9 cellular contexts compared by ENCODE assay signal in the genomic region with DNA sequence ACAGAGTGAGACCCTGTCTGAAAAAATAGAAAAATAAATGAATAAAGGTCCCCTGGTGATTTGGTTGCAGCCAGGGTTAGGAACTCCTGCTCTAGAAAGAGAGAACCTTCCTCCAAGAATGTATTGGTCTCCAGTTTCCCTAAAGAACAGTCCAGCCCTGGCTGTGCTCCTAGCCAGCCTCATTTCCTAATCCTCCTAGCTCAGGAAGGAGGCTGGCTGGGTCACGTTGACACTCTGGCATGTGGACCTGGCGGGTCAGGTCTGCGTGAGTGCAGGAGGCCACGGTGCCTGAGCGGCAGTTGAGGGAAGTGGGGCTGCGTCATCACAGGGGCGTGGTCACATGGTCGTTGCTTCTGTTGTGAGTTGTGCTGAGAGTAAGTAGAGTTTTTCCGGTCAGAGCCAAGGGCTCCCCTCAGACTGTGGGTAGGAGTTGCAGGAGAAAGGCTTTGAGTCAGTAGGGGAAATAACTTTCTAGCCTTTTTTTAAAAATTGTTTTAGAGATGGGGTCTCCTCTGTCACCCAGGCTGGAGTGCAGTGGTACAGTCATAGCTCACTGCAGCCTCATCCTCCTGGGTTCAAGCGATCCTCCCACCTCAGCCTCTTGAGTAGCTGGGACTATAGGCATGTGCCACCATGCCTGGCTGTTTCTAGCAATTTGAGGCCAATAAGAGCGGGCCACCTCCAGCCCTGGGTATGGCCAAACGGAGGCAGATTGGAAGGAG.
DNase-seq lines count a peak whose midpoint lies in the region; ATAC-seq and TF ChIP-seq lines count a peak whose summit lies in the region.
"Had no signal": no experiment of that assay in that cellular context is flagged by ENCODE, and none has a peak within 500 bp of the region (broad histone marks: within the 10 kb centered on the region; RNA-seq: fewer than 3 reads in every experiment).

No MANE protein-coding gene starts in this region.

- no peaks in the 10 kb centered on the region for H3K79me2 ChIP-seq in mammary epithelial cell (ENCODE audit: insufficient read depth, low read length)

- peak overlapping the region; percentile 71 for H3K27ac Mint-ChIP-seq in activated B cell treated with CpG ODN at 0.5 μM for 24 hours

- CTCF ChIA-PET in activated B cell treated with CpG ODN at 0.5 μM for 24 hours (lab: Charles Lee): interaction anchor here (0.7 to 1.9 kb wide), 5 partner anchors 9 to 310 kb away, joined by 3 to 6 read pairs (median 4); no protein-coding TSS in a partner anchor
- CTCF ChIA-PET in mammary epithelial cell (lab: Charles Lee; ENCODE audit: low non-redundant PET): interaction anchor here (0.6 kb wide), 1 partner anchor 52 kb away, joined by 3 read pairs; no protein-coding TSS in a partner anchor

- ATAC-seq in activated B cell treated with CpG ODN at 0.5 μM for 24 hours (ENCODE audit: low read depth) (peak; percentile 69), left lung (peak; percentile 90)

- BruUV-seq in mammary epithelial cell (replicated peaks; lab: Mats Ljungman, UMichigan): no TSS peak

- dilution Hi-C loops in mammary epithelial cell (cut with HindIII; ENCODE audit: low sequenced_read_pairs): no loop called here

- H3K4me1 ChIP-seq in mammary epithelial cell (ENCODE audit: insufficient read depth, low read length) (peaks cover 3% of the 10 kb centered on the region), left lung (peaks cover 12 to 66% of the 10 kb centered on the region in 2 donors)

- POLR2A ChIA-PET in activated B cell treated with CpG ODN at 0.5 μM for 24 hours (lab: Charles Lee): interaction anchor here (0.6 to 4.3 kb wide), 4 partner anchors 113 to 450 kb away, joined by 3 to 17 read pairs (median 8); no protein-coding TSS in a partner anchor

- intact Hi-C loops in activated B cell treated with CpG ODN at 0.5 μM for 24 hours (cut with micrococcal nuclease) (loop anchor here (1.0 to 5.0 kb wide), 2 partner anchors 304 to 451 kb away; no protein-coding TSS in a partner anchor), mammary epithelial cell (cut with micrococcal nuclease) (no loop called here), left lung (cut with DNase I) (no loop called here)

- DNase-seq in A172 (ENCODE audit: low spot score) (peak; percentile 76), GM19238 (ENCODE audit: insufficient read length, low spot score) (peak; percentile 67), HT1080 (ENCODE audit: low read depth) (peak; percentile 82), activated B cell treated with CpG ODN at 0.5 μM for 24 hours (peak; percentile 72), mammary epithelial cell (peak; percentile 61), left lung (peak; percentile 94 to 95), NCI-H187 treated with DMSO at 0.1 percent for 48 hours (lab: John Stamatoyannopoulos, UW) (no peak)
- peak; percentile 57 for DNase-seq in stimulated activated CD8-positive, alpha-beta memory T cell treated with anti-CD3 and anti-CD28 coated beads, Interleukin-15, amount 100 ng/mL, for 1 hour (ENCODE audit: low read depth)

- no peak overlapping the region for H2AFZ ChIP-seq in mammary epithelial cell (ENCODE audit: low read depth, low read length)

- H3K9ac ChIP-seq in mammary epithelial cell (ENCODE audit: insufficient read depth, low read length): no peak overlapping the region

- H3K27ac ChIP-seq in mammary epithelial cell (ENCODE audit: insufficient read depth, low read depth, low read length) (no peak overlapping the region), left lung (peak overlapping the region; percentile 53 to 55)

- H3K4me2 ChIP-seq in mammary epithelial cell (ENCODE audit: insufficient read depth, low read depth, low read length): no peak overlapping the region

- H3K27me3 ChIP-seq in mammary epithelial cell (ENCODE audit: insufficient read depth, low read length): no peaks in the 10 kb centered on the region
- H3K27me3 ChIP-seq in left lung: peaks cover 0 to 15% of the 10 kb centered on the region in 2 donors

- H3K36me3 ChIP-seq in mammary epithelial cell (ENCODE audit: insufficient read depth, low read length) (no peaks in the 10 kb centered on the region), left lung (no peaks in the 10 kb centered on the region)

- H3K27me3 Mint-ChIP-seq in activated B cell treated with CpG ODN at 0.5 μM for 24 hours: peaks cover 2% of the 10 kb centered on the region

- no peaks in the 10 kb centered on the region for H3K36me3 Mint-ChIP-seq in activated B cell treated with CpG ODN at 0.5 μM for 24 hours (ENCODE audit: low read depth)

- H3K4me3 ChIP-seq in mammary epithelial cell (replicated peaks in 1 of 3; ENCODE audit: insufficient read depth in 1 of 3, low read depth in 2 of 3, low read length in 3 of 3): no peak overlapping the region
- no peak overlapping the region for H3K4me3 ChIP-seq in left lung

- in situ Hi-C loops in mammary epithelial cell (cut with MboI; ENCODE audit: low sequenced_read_pairs in 2 of 2): loop anchor here in 1 of 2 donors (25.0 kb wide), 1 partner anchor 306 kb away; a partner anchor contains a TSS

- H4K20me1 ChIP-seq in mammary epithelial cell (ENCODE audit: insufficient read depth, low read length): no peaks in the 10 kb centered on the region

- H3K9me3 ChIP-seq in mammary epithelial cell (replicated peaks; ENCODE audit: insufficient read depth, low read length) (no peaks in the 10 kb centered on the region), left lung (no peaks in the 10 kb centered on the region)

- peaks cover 65% of the 10 kb centered on the region for H3K4me1 Mint-ChIP-seq in activated B cell treated with CpG ODN at 0.5 μM for 24 hours

- no peaks in the 10 kb centered on the region for H3K9me3 Mint-ChIP-seq in activated B cell treated with CpG ODN at 0.5 μM for 24 hours
- H3K9me3 Mint-ChIP-seq: neural crest cell had no signal

- 67% methylated on average over 10 of the region's 12 CpGs for WGBS in mammary epithelial cell (ENCODE audit: low coverage, missing lambda C conversion rate)

- no peak for TF ChIP-seq CTCF in activated B cell treated with CpG ODN at 0.5 μM for 24 hours (IDR thresholded peaks at IDR 0.05)
- TF ChIP-seq CTCF in mammary epithelial cell (conservative IDR thresholded peaks at IDR 0.05 in 1 of 2, IDR thresholded peaks at IDR 0.05 in 1 of 2; ENCODE audit: extremely low read depth in 1 of 2, insufficient read depth in 1 of 2, low read depth in 1 of 2, low read length in 2 of 2): no peak
- no peak for TF ChIP-seq CTCF in left lung (IDR thresholded peaks at IDR 0.05)

- peak overlapping the region; percentile 29 for H3K4me3 Mint-ChIP-seq in activated B cell treated with CpG ODN at 0.5 μM for 24 hours
- H3K4me3 Mint-ChIP-seq: neural crest cell had no signal
